In genomic region chr15:89492111-89492641, GRCh38 we compare ENCODE assay signal across 10 cellular contexts. TPM values are rescaled to one million over a fixed set of nuclear protein-coding genes. Genes with fewer than 3 reads are reported as not detected.
DNase-seq lines count a peak whose midpoint lies in the region; ATAC-seq and TF ChIP-seq lines count a peak whose summit lies in the region.
"Had no signal": no experiment of that assay in that cellular context is flagged by ENCODE, and none has a peak within 500 bp of the region (broad histone marks: within the 10 kb centered on the region; RNA-seq: fewer than 3 reads in every experiment).

No MANE protein-coding gene starts in this region.

- H3K4me1 ChIP-seq in Panc1 (ENCODE audit: control insufficient read depth, insufficient read depth, low read length) (peaks cover 9% of the 10 kb centered on the region), foreskin keratinocyte (peaks cover 7% of the 10 kb centered on the region)

- ATAC-seq in Panc1 (peak; percentile 77), foreskin keratinocyte (no peak), HG02885 (IDR thresholded peaks at IDR 0.05; ENCODE audit: poor library complexity, unreplicated experiment) (no peak), HG03460 (IDR thresholded peaks at IDR 0.05; ENCODE audit: unreplicated experiment) (no peak), GM21390 (IDR thresholded peaks at IDR 0.05; ENCODE audit: unreplicated experiment) (no peak)

- intact Hi-C loops in Panc1 (cut with micrococcal nuclease; ENCODE audit: unreplicated experiment): loop anchor here (5.0 kb wide), 1 partner anchor 65 kb away; no protein-coding TSS in a partner anchor

- in situ Hi-C loops in Panc1 (cut with HindIII; ENCODE audit: low pct_unique_long_range_greater_than_20kb, low sequenced_read_pairs): no loop called here

- no peak overlapping the region for H3K4me3 ChIP-seq in BJ (ENCODE audit: low read depth, low read length)
- H3K4me3 ChIP-seq in Panc1 (ENCODE audit: low read depth in 2 of 2, low read length in 2 of 2): no peak overlapping the region

- no peak overlapping the region for H3K27ac ChIP-seq in Panc1 (ENCODE audit: low read length)
- no peak overlapping the region for H3K27ac ChIP-seq in foreskin keratinocyte

- H3K9me3 ChIP-seq in Panc1 (ENCODE audit: control insufficient read depth, insufficient read depth, low read depth, low read length): no peaks in the 10 kb centered on the region

- DNase-seq in BJ (ENCODE audit: low read depth): no peak
- DNase-seq in Panc1 (ENCODE audit: low read depth, low spot score): no peak
- no peak for DNase-seq in foreskin keratinocyte
- no peak for DNase-seq in hippocampal formation (lab: John Stamatoyannopoulos, UW)
- DNase-seq: activated gamma-delta T cell treated with Interleukin-2 at 50 U/mL for 16 hours had no signal

- POLR2A ChIA-PET in BJ (lab: Charles Lee): no interaction called here
- POLR2A ChIA-PET in Panc1 (lab: Charles Lee): no interaction called here

- BruUV-seq in Panc1 (replicated peaks; lab: Mats Ljungman, UMichigan): no TSS peak

- peak; percentile 58 for TF ChIP-seq CTCF in BJ (IDR thresholded peaks at IDR 0.05; ENCODE audit: insufficient read depth, low read depth, low read length)
- peak; percentile 62 for TF ChIP-seq CTCF in GM12874 (IDR thresholded peaks at IDR 0.05; ENCODE audit: insufficient read depth, low read depth, low read length)
- TF ChIP-seq CTCF in Panc1 (IDR thresholded peaks at IDR 0.05): peak; percentile 86
- peak; percentile 59 for TF ChIP-seq CTCF in foreskin keratinocyte (conservative IDR thresholded peaks at IDR 0.05)

- H3K27me3 ChIP-seq in BJ (ENCODE audit: control insufficient read depth, insufficient read depth, low read length) (peaks cover 42% of the 10 kb centered on the region), Panc1 (ENCODE audit: control insufficient read depth, insufficient read depth, low read length) (no peaks in the 10 kb centered on the region), foreskin keratinocyte (peaks cover 33% of the 10 kb centered on the region)

- CTCF ChIA-PET in BJ (lab: Yijun Ruan, JAX): interaction anchor here (0.9 to 3.6 kb wide), 7 partner anchors 9 to 67 kb away, joined by 3 to 18 read pairs (median 4); no protein-coding TSS in a partner anchor
- CTCF ChIA-PET in Panc1 (lab: Charles Lee): no interaction called here

- H3K36me3 ChIP-seq in BJ (ENCODE audit: control insufficient read depth, insufficient read depth, low read length): no peaks in the 10 kb centered on the region
- no peaks in the 10 kb centered on the region for H3K36me3 ChIP-seq in Panc1 (ENCODE audit: control insufficient read depth, insufficient read depth, low read length)

RNA-seq across cellular contexts. Expression of gene RHCG, which starts 4.2 kb away (rescaled TPM):
- polyA plus RNA-seq in BJ (2011; rRNA removed) (not detected in 2 replicates), foreskin keratinocyte (0.66 TPM in 2 replicates)
- not detected in 2 replicates for polyA minus RNA-seq in BJ (2011; rRNA and poly(A)+ RNA removed)
- total RNA-seq in Panc1 (2021; ENCODE audit: unreplicated experiment) (3.0 TPM), foreskin keratinocyte (0.54 and 0.56 TPM in 2 replicates)
- 1.7 TPM for polyA plus RNA-seq in Panc1 (2012; ENCODE audit: insufficient read length)
- total RNA-seq: pulmonary artery endothelial cell had no signal
